Comparison of ENCODE assay signal across 22 cellular contexts in genomic region chr4:175622887-175623286, GRCh38.
DNase-seq lines count a peak whose midpoint lies in the region; ATAC-seq, FAIRE-seq and TF ChIP-seq lines count a peak whose summit lies in the region.
"Had no signal": no experiment of that assay in that cellular context is flagged by ENCODE, and none has a peak within 500 bp of the region (broad histone marks: within the 10 kb centered on the region; RNA-seq: fewer than 3 reads in every experiment).

No MANE protein-coding gene starts in this region.

- no peak for TF ChIP-seq EP300 in H1 (IDR thresholded peaks at IDR 0.05; ENCODE audit: borderline replicate concordance in 1 of 2, low read depth in 2 of 2, low read length in 2 of 2)

- 77% methylated on average over 4 of the region's 4 CpGs; no CpG with 5 or more reads in 1 of the 2 experiments for WGBS in H1 (ENCODE audit: extremely low coverage in 1 of 2, insufficient coverage in 1 of 2, insufficient read length in 1 of 2, insufficient replicate concordance in 2 of 2, low coverage in 1 of 2, low lambda C conversion rate in 2 of 2, missing lambda C conversion rate in 1 of 2), 2 experiments

- H3K4ac ChIP-seq in H1 (replicated peaks; ENCODE audit: insufficient read length, low read depth, low read length): no peak overlapping the region

- H3K27ac Mint-ChIP-seq in stimulated activated effector memory CD8-positive, alpha-beta T cell treated with anti-CD3 and anti-CD28 coated beads, Interleukin-12 subunit alpha, Interleukin-12 subunit beta, amount 100 ng/mL, for 72 hours: no peak overlapping the region
- no peak overlapping the region for H3K27ac Mint-ChIP-seq in activated naive CD8-positive, alpha-beta T cell treated with anti-CD3 and anti-CD28 coated beads, Interleukin-2, amount 50 U/mL, for 24 hours
- H3K27ac Mint-ChIP-seq: activated CD8-positive, alpha-beta memory T cell treated with anti-CD3 and anti-CD28 coated beads, Interleukin-2, amount 10 ng/mL, durations not matched to agents 7 days and 5 days; activated naive CD8-positive, alpha-beta T cell treated with anti-CD3 and anti-CD28 coated beads, Interleukin-2, amount 10 ng/mL, durations not matched to agents 7 days and 5 days; activated T-helper 1 cell treated with anti-CD3 and anti-CD28 coated beads, Interleukin-12 subunit alpha, Interleukin-12 subunit beta, Interleukin-2, Interleukin-4 antibody, amounts not matched to agents 30 ng/mL and 10 ng/mL and 1 ng/mL, durations not matched to agents 14 hours and 24 hours and 36 hours; nephron; stimulated activated naive B cell treated with anti-CD40 and anti-IgM and Interleukin-4, amounts not matched to agents 10 μg/mL and 1 μg/mL and 100 μg/mL, for 72 hours had no signal

- DNase-seq in GM12865 (ENCODE audit: low read depth) (peak; percentile 18), NCI-H69 (lab: John Stamatoyannopoulos, UW) (peak; percentile 2), H1 (ENCODE audit: low read depth in 1 of 2, low spot score in 2 of 2) (no peak), HUDEP-2 (lab: John Stamatoyannopoulos, UW; ENCODE audit: unreplicated experiment in 76 of 76) (no peak)
- DNase-seq in stimulated activated effector memory CD8-positive, alpha-beta T cell treated with anti-CD3 and anti-CD28 coated beads, Interleukin-12 subunit alpha, Interleukin-12 subunit beta, amount 100 ng/mL, for 72 hours (ENCODE audit: low spot score in 2 of 2): no peak
- DNase-seq in activated naive CD8-positive, alpha-beta T cell treated with anti-CD3 and anti-CD28 coated beads, Interleukin-2, amount 50 U/mL, for 24 hours: no peak
- DNase-seq in effector memory CD4-positive, alpha-beta T cell: no peak
- DNase-seq: activated CD4-positive, alpha-beta T cell treated with anti-CD3 and anti-CD28 coated beads for 4 hours; activated CD8-positive, alpha-beta memory T cell treated with anti-CD3 and anti-CD28 coated beads, Interleukin-2, amount 10 ng/mL, durations not matched to agents 7 days and 5 days; activated naive CD8-positive, alpha-beta T cell treated with anti-CD3 and anti-CD28 coated beads, Interleukin-2, amount 10 ng/mL, durations not matched to agents 7 days and 5 days; DND-41; left cardiac atrium; midbrain; NCI-H1694 treated with DMSO at 0.1 percent for 48 hours; stimulated activated naive B cell treated with anti-CD40 and anti-IgM and Interleukin-4, amounts not matched to agents 10 μg/mL and 1 μg/mL and 100 μg/mL, for 72 hours; SW 1271; thyroid gland had no signal

- H3K18ac ChIP-seq in H1 (ENCODE audit: extremely low read depth, low read length): no peak overlapping the region

- H3K23ac ChIP-seq in H1 (ENCODE audit: insufficient read length): no peak overlapping the region

- H2BK120ac ChIP-seq in H1 (replicated peaks; ENCODE audit: low read depth, low read length): no peak overlapping the region

- H3K4me3 ChIP-seq in GM12865 (ENCODE audit: low read depth, low read length): no peak overlapping the region
- no peak overlapping the region for H3K4me3 ChIP-seq in H1 (ENCODE audit: extremely low read depth in 1 of 4, insufficient read depth in 2 of 4, low read depth in 3 of 4, low read length in 4 of 4)
- H3K4me3 ChIP-seq in effector memory CD4-positive, alpha-beta T cell (ENCODE audit: insufficient read depth, low read depth, low read length, poor library complexity, severe bottlenecking): no peak overlapping the region
- H3K4me3 ChIP-seq: prostate gland, thyroid gland had no signal

- H3K4me3 Mint-ChIP-seq in stimulated activated effector memory CD8-positive, alpha-beta T cell treated with anti-CD3 and anti-CD28 coated beads, Interleukin-12 subunit alpha, Interleukin-12 subunit beta, amount 100 ng/mL, for 72 hours: no peak overlapping the region
- H3K4me3 Mint-ChIP-seq in activated naive CD8-positive, alpha-beta T cell treated with anti-CD3 and anti-CD28 coated beads, Interleukin-2, amount 50 U/mL, for 24 hours: no peak overlapping the region
- H3K4me3 Mint-ChIP-seq: activated CD8-positive, alpha-beta memory T cell treated with anti-CD3 and anti-CD28 coated beads, Interleukin-2, amount 10 ng/mL, durations not matched to agents 7 days and 5 days; activated naive CD8-positive, alpha-beta T cell treated with anti-CD3 and anti-CD28 coated beads, Interleukin-2, amount 10 ng/mL, durations not matched to agents 7 days and 5 days; activated T-helper 1 cell treated with anti-CD3 and anti-CD28 coated beads, Interleukin-12 subunit alpha, Interleukin-12 subunit beta, Interleukin-2, Interleukin-4 antibody, amounts not matched to agents 30 ng/mL and 10 ng/mL and 1 ng/mL, durations not matched to agents 14 hours and 24 hours and 36 hours; nephron; stimulated activated naive B cell treated with anti-CD40 and anti-IgM and Interleukin-4, amounts not matched to agents 10 μg/mL and 1 μg/mL and 100 μg/mL, for 72 hours had no signal

- no peak for TF ChIP-seq CTCF in GM12865 (IDR thresholded peaks at IDR 0.05; ENCODE audit: insufficient read depth, low read depth, low read length, missing control alignments)
- TF ChIP-seq CTCF in H1 (IDR thresholded peaks at IDR 0.05; ENCODE audit: control extremely low read depth in 1 of 3, insufficient read depth in 1 of 3, low read depth in 1 of 3, low read length in 3 of 3): peak in 2 of 3 experiments; percentile 16 to 30; a peak in 3 of 4 replicates

- no peak overlapping the region for H3K9ac ChIP-seq in H1 (replicated peaks in 1 of 4; ENCODE audit: extremely low read depth in 1 of 4, low read depth in 3 of 4, low read length in 3 of 4)

- H3K4me1 Mint-ChIP-seq in stimulated activated effector memory CD8-positive, alpha-beta T cell treated with anti-CD3 and anti-CD28 coated beads, Interleukin-12 subunit alpha, Interleukin-12 subunit beta, amount 100 ng/mL, for 72 hours: no peaks in the 10 kb centered on the region
- H3K4me1 Mint-ChIP-seq in activated naive CD8-positive, alpha-beta T cell treated with anti-CD3 and anti-CD28 coated beads, Interleukin-2, amount 50 U/mL, for 24 hours: no peaks in the 10 kb centered on the region
- H3K4me1 Mint-ChIP-seq: activated CD8-positive, alpha-beta memory T cell treated with anti-CD3 and anti-CD28 coated beads, Interleukin-2, amount 10 ng/mL, durations not matched to agents 7 days and 5 days; activated naive CD8-positive, alpha-beta T cell treated with anti-CD3 and anti-CD28 coated beads, Interleukin-2, amount 10 ng/mL, durations not matched to agents 7 days and 5 days; nephron; stimulated activated naive B cell treated with anti-CD40 and anti-IgM and Interleukin-4, amounts not matched to agents 10 μg/mL and 1 μg/mL and 100 μg/mL, for 72 hours had no signal

- no peak overlapping the region for H2BK5ac ChIP-seq in H1 (ENCODE audit: low read depth, low read length)

- peaks cover 13% of the 10 kb centered on the region for H3K9me3 Mint-ChIP-seq in stimulated activated effector memory CD8-positive, alpha-beta T cell treated with anti-CD3 and anti-CD28 coated beads, Interleukin-12 subunit alpha, Interleukin-12 subunit beta, amount 100 ng/mL, for 72 hours
- H3K9me3 Mint-ChIP-seq in activated naive CD8-positive, alpha-beta T cell treated with anti-CD3 and anti-CD28 coated beads, Interleukin-2, amount 50 U/mL, for 24 hours: no peaks in the 10 kb centered on the region
- H3K9me3 Mint-ChIP-seq: activated naive CD8-positive, alpha-beta T cell treated with anti-CD3 and anti-CD28 coated beads, Interleukin-2, amount 10 ng/mL, durations not matched to agents 7 days and 5 days; activated T-helper 1 cell treated with anti-CD3 and anti-CD28 coated beads, Interleukin-12 subunit alpha, Interleukin-12 subunit beta, Interleukin-2, Interleukin-4 antibody, amounts not matched to agents 30 ng/mL and 10 ng/mL and 1 ng/mL, durations not matched to agents 14 hours and 24 hours and 36 hours; nephron; stimulated activated naive B cell treated with anti-CD40 and anti-IgM and Interleukin-4, amounts not matched to agents 10 μg/mL and 1 μg/mL and 100 μg/mL, for 72 hours had no signal

- peak overlapping the region; percentile 26; the same call in 1 of the 2 replicates for H2AFZ ChIP-seq in H1 (ENCODE audit: low read length)

- ATAC-seq in stimulated activated effector memory CD8-positive, alpha-beta T cell treated with anti-CD3 and anti-CD28 coated beads, Interleukin-12 subunit alpha, Interleukin-12 subunit beta, amount 100 ng/mL, for 72 hours: peak; percentile 42
- ATAC-seq in activated naive CD8-positive, alpha-beta T cell treated with anti-CD3 and anti-CD28 coated beads, Interleukin-2, amount 50 U/mL, for 24 hours: no peak
- ATAC-seq: activated CD8-positive, alpha-beta memory T cell treated with anti-CD3 and anti-CD28 coated beads, Interleukin-2, amount 10 ng/mL, durations not matched to agents 7 days and 5 days; left cardiac atrium; stimulated activated naive B cell treated with anti-CD40 and anti-IgM and Interleukin-4, amounts not matched to agents 10 μg/mL and 1 μg/mL and 100 μg/mL, for 72 hours had no signal

- FAIRE-seq in H1 (lab: Jason Lieb, UNC): no peak
- FAIRE-seq: endometrium, GM18507 had no signal

- no peak overlapping the region for H2BK15ac ChIP-seq in H1 (ENCODE audit: low read length)

- H3K27me3 Mint-ChIP-seq in activated naive CD8-positive, alpha-beta T cell treated with anti-CD3 and anti-CD28 coated beads, Interleukin-2, amount 50 U/mL, for 24 hours: no peaks in the 10 kb centered on the region
- H3K27me3 Mint-ChIP-seq: activated CD8-positive, alpha-beta memory T cell treated with anti-CD3 and anti-CD28 coated beads, Interleukin-2, amount 10 ng/mL, durations not matched to agents 7 days and 5 days; activated naive CD8-positive, alpha-beta T cell treated with anti-CD3 and anti-CD28 coated beads, Interleukin-2, amount 10 ng/mL, durations not matched to agents 7 days and 5 days; stimulated activated naive B cell treated with anti-CD40 and anti-IgM and Interleukin-4, amounts not matched to agents 10 μg/mL and 1 μg/mL and 100 μg/mL, for 72 hours had no signal

- H4K5ac ChIP-seq in H1 (ENCODE audit: insufficient read length, low read depth, low read length): no peak overlapping the region

- no peak overlapping the region for H3K56ac ChIP-seq in H1 (replicated peaks; ENCODE audit: insufficient read length, low read depth, low read length)

- H4K8ac ChIP-seq in H1 (ENCODE audit: extremely low read depth, insufficient read depth, low read length): no peak overlapping the region

- no peak overlapping the region for H4K91ac ChIP-seq in H1 (replicated peaks; ENCODE audit: insufficient read length, low read length)

- no peak for TF ChIP-seq POLR2A in H1 (IDR thresholded peaks at IDR 0.05; ENCODE audit: control extremely low read depth in 1 of 2, low read depth in 2 of 2, low read length in 2 of 2)

- no peak overlapping the region for H2AK5ac ChIP-seq in H1 (ENCODE audit: low read depth, low read length)

- H3K9me3 ChIP-seq in H1 (ENCODE audit: insufficient read depth in 2 of 2, low read depth in 1 of 2, low read length in 1 of 2): no peaks in the 10 kb centered on the region
- no peaks in the 10 kb centered on the region for H3K9me3 ChIP-seq in effector memory CD4-positive, alpha-beta T cell (ENCODE audit: control insufficient read depth, low read length)
- H3K9me3 ChIP-seq: prostate gland, thyroid gland had no signal

- no peaks in the 10 kb centered on the region for H3K79me2 ChIP-seq in H1 (ENCODE audit: control insufficient read depth in 1 of 2, insufficient read depth in 2 of 2, low read length in 2 of 2)

- no peak overlapping the region for H3K14ac ChIP-seq in H1 (ENCODE audit: insufficient read length)

- H3K79me1 ChIP-seq in H1 (ENCODE audit: low read depth, low read length): no peaks in the 10 kb centered on the region

- POLR2A ChIA-PET in H1 (lab: Charles Lee; ENCODE audit: partially characterized antibody): no interaction called here

- H2BK12ac ChIP-seq in H1 (ENCODE audit: low read depth, low read length): no peak overlapping the region

- no peaks in the 10 kb centered on the region for H3K36me3 Mint-ChIP-seq in stimulated activated effector memory CD8-positive, alpha-beta T cell treated with anti-CD3 and anti-CD28 coated beads, Interleukin-12 subunit alpha, Interleukin-12 subunit beta, amount 100 ng/mL, for 72 hours
- no peaks in the 10 kb centered on the region for H3K36me3 Mint-ChIP-seq in activated naive CD8-positive, alpha-beta T cell treated with anti-CD3 and anti-CD28 coated beads, Interleukin-2, amount 50 U/mL, for 24 hours (ENCODE audit: low read depth)
- H3K36me3 Mint-ChIP-seq: activated CD8-positive, alpha-beta memory T cell treated with anti-CD3 and anti-CD28 coated beads, Interleukin-2, amount 10 ng/mL, durations not matched to agents 7 days and 5 days; activated naive CD8-positive, alpha-beta T cell treated with anti-CD3 and anti-CD28 coated beads, Interleukin-2, amount 10 ng/mL, durations not matched to agents 7 days and 5 days; stimulated activated naive B cell treated with anti-CD40 and anti-IgM and Interleukin-4, amounts not matched to agents 10 μg/mL and 1 μg/mL and 100 μg/mL, for 72 hours had no signal

- no peak overlapping the region for H3K4me2 ChIP-seq in H1 (ENCODE audit: insufficient read depth in 1 of 2, low read depth in 2 of 2, low read length in 2 of 2)

- no peaks in the 10 kb centered on the region for H3K27me3 ChIP-seq in H1 (replicated peaks in 1 of 4; ENCODE audit: control insufficient read depth in 3 of 4, extremely low read depth in 1 of 4, insufficient read depth in 3 of 4, low read length in 3 of 4)
- no peaks in the 10 kb centered on the region for H3K27me3 ChIP-seq in effector memory CD4-positive, alpha-beta T cell (replicated peaks; ENCODE audit: control insufficient read depth, insufficient read depth, low read length, poor library complexity, severe bottlenecking)
- H3K27me3 ChIP-seq: thyroid gland had no signal

- CTCF ChIA-PET in H1 (lab: Charles Lee; ENCODE audit: partially characterized antibody): interaction anchor here (0.6 to 1.5 kb wide), 5 partner anchors 32 to 1272 kb away, joined by 3 read pairs; no protein-coding TSS in a partner anchor

- H3K27ac ChIP-seq in H1 (ENCODE audit: low read depth, low read length): no peak overlapping the region
- H3K27ac ChIP-seq in effector memory CD4-positive, alpha-beta T cell (ENCODE audit: insufficient read depth, low read length, poor library complexity, severe bottlenecking): no peak overlapping the region
- H3K27ac ChIP-seq: prostate gland, thyroid gland had no signal

- no peaks in the 10 kb centered on the region for H3K4me1 ChIP-seq in H1 (replicated peaks in 1 of 4; ENCODE audit: control insufficient read depth in 3 of 4, insufficient read depth in 4 of 4, low read length in 3 of 4)
- H3K4me1 ChIP-seq in effector memory CD4-positive, alpha-beta T cell (ENCODE audit: control insufficient read depth, insufficient read depth, low read length, poor library complexity, severe bottlenecking): no peaks in the 10 kb centered on the region
- H3K4me1 ChIP-seq: prostate gland, thyroid gland had no signal

- no peaks in the 10 kb centered on the region for H3K23me2 ChIP-seq in H1 (ENCODE audit: low read depth, low read length)

- no peaks in the 10 kb centered on the region for H4K20me1 ChIP-seq in H1 (replicated peaks in 1 of 2; ENCODE audit: control insufficient read depth in 1 of 2, insufficient read depth in 2 of 2, low read length in 2 of 2)

- TF ChIP-seq RAD21 in H1 (IDR thresholded peaks at IDR 0.05 in 1 of 2, conservative IDR thresholded peaks at IDR 0.05 in 1 of 2; ENCODE audit: low read depth in 2 of 2, low read length in 2 of 2): peak; percentile 45 to 51; a peak in 3 of 4 replicates

- no peaks in the 10 kb centered on the region for H3K36me3 ChIP-seq in H1 (ENCODE audit: control insufficient read depth in 2 of 4, insufficient read depth in 4 of 4, low read length in 3 of 4)
- H3K36me3 ChIP-seq in effector memory CD4-positive, alpha-beta T cell (ENCODE audit: control insufficient read depth, insufficient read depth, low read length): no peaks in the 10 kb centered on the region
- H3K36me3 ChIP-seq: prostate gland, thyroid gland had no signal

- no peak overlapping the region for H2BK20ac ChIP-seq in H1 (ENCODE audit: low read length)

Comparison
In these comparisons a context has a peak if more than half of its experiments do, and no peak if none do; other contexts are left out.
1. DNase-seq: peak in GM12865 (single experiment) and NCI-H69 (single experiment); none in H1 (0 of 2), stimulated activated effector memory CD8-positive, alpha-beta T cell treated with anti-CD3 and anti-CD28 coated beads, Interleukin-12 subunit alpha, Interleukin-12 subunit beta, amount 100 ng/mL, for 72 hours (0 of 2), HUDEP-2 (0 of 76), activated naive CD8-positive, alpha-beta T cell treated with anti-CD3 and anti-CD28 coated beads, Interleukin-2, amount 50 U/mL, for 24 hours (single experiment) and effector memory CD4-positive, alpha-beta T cell (0 of 3).